8 cellular contexts compared by ENCODE assay signal in the genomic region with DNA sequence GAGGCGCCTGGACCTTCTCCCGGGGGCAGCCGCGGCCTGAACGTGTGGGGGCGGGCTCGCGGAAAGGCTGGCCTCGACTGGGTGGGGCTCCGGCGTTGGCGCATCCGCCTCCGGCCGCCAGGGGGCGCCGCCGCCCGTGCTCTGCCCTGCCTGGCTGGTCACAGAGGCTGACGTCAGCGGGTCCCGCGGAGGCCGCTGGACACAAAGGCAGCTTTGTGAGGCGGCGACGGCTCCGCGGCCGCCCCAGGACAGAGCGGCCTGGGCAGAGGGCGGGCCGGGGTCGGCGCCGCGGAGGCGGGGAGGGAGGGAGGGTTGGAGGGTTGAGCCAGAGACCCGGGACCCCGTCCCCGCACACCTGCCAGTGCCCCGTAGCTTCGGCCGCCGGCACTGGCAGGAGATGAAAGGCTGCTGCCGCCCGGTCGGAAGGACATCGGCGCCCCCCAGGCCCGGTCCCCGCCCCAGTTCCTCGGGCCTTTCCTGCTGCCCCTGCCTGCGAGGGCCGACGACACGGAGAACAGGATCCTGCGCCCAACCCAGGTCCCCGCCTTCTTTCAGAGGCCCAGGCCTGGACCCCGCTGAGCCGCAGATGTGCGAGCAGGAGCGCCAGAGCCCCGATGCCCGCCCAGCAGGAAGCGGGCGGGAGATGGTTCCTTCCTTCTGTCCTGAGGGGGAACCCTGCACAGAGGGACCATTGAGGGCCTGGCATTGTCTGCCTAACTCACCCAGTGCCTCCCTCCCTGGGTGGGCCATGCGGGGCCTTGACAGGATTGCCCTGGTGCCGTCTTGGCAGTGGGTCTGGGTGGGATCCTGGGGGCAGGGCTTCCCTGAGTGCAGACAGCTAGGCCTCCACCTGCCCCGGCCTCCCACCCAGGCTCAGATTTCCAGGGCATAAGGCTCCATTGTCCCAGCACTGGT. TPM values are rescaled to one million over a fixed set of nuclear protein-coding genes. Genes with fewer than 3 reads are reported as not detected.
DNase-seq lines count a peak whose midpoint lies in the region; ATAC-seq and TF ChIP-seq lines count a peak whose summit lies in the region.

No MANE protein-coding gene starts in this region.

- TF ChIP-seq CTCF in 22Rv1 (IDR thresholded peaks at IDR 0.05) (peak; percentile 98), chondrocyte (IDR thresholded peaks at IDR 0.05) (peak; percentile 94)

- H3K27me3 ChIP-seq in layer of hippocampus (ENCODE audit: control insufficient read depth, insufficient read depth, low read length), result no peaks in the 10 kb centered on the region

- no peaks in the 10 kb centered on the region for H3K9me3 Mint-ChIP-seq in chondrocyte (ENCODE audit: low read depth)

- H3K36me3 Mint-ChIP-seq in chondrocyte (ENCODE audit: low read depth), result peaks cover 13% of the 10 kb centered on the region

- peak overlapping the region; percentile 94 for H3K27ac Mint-ChIP-seq in chondrocyte (ENCODE audit: unreplicated experiment)

- peaks cover 56% of the 10 kb centered on the region for H3K4me1 Mint-ChIP-seq in chondrocyte (ENCODE audit: low read depth)

- H3K27ac ChIP-seq in 22Rv1, result peak overlapping the region; percentile 84
- H3K27ac ChIP-seq in layer of hippocampus (ENCODE audit: low read depth, low read length), result peak overlapping the region; percentile 100

- H3K4me3 Mint-ChIP-seq in chondrocyte (ENCODE audit: unreplicated experiment), result peak overlapping the region; percentile 71

- DNase-seq in NCI-H226 (peak; percentile 47), chondrocyte (ENCODE audit: low spot score) (no peak)
- peak; percentile 70 for DNase-seq in activated CD4-positive, alpha-beta T cell treated with anti-CD3 and anti-CD28 coated beads for 1 hour
- DNase-seq in stimulated activated CD4-positive, alpha-beta T cell treated with anti-CD3 and anti-CD28 coated beads, Interleukin-1b, Interleukin-23, amount 100 ng/mL, for 24 hours (ENCODE audit: low read depth in 4 of 4, low spot score in 1 of 4), result peak; percentile 54 to 80 (median 72)

- no peaks in the 10 kb centered on the region for H3K27me3 Mint-ChIP-seq in chondrocyte (ENCODE audit: low read depth)

- ATAC-seq in GM18498 (IDR thresholded peaks at IDR 0.05; ENCODE audit: unreplicated experiment) (peak; percentile 89), HG02943 (IDR thresholded peaks at IDR 0.05; ENCODE audit: low read depth, unreplicated experiment) (peak; percentile 70)

RNA-seq across cellular contexts. Expression of gene SEMA3B, which starts 8.7 kb away (rescaled TPM):
- 9.6 to 16.4 TPM (median 14.9 TPM) in 3 replicates for total RNA-seq in chondrocyte

RNA-seq across cellular contexts. Expression of gene LSMEM2, which starts 18.6 kb away (rescaled TPM):
- total RNA-seq in chondrocyte, result not detected in 3 replicates

RNA-seq across cellular contexts. Expression of gene GNAI2, which starts 24.3 kb away (rescaled TPM):
- 388 to 444 TPM (median 443 TPM) in 3 replicates for total RNA-seq in chondrocyte

RNA-seq across cellular contexts. Expression of gene IFRD2, which starts 31.9 kb away (rescaled TPM):
- 38.9 to 54.4 TPM (median 44.0 TPM) in 3 replicates for total RNA-seq in chondrocyte

RNA-seq across cellular contexts. Expression of gene HYAL3, which starts 38.9 kb away (rescaled TPM):
- total RNA-seq in chondrocyte, result 5.3 to 6.9 TPM (median 5.4 TPM) in 3 replicates
